In genomic region chr9:36166150-36166927, GRCh38 we compare ENCODE assay signal across 8 cellular contexts. TPM values are rescaled to one million over a fixed set of nuclear protein-coding genes. Genes with fewer than 3 reads are reported as not detected.
DNase-seq lines count a peak whose midpoint lies in the region; ATAC-seq and TF ChIP-seq lines count a peak whose summit lies in the region.

No MANE protein-coding gene starts in this region.

- 1 to 4% methylated on average over 27 to 37 of the region's 59 CpGs for WGBS in thyroid gland, 2 donors

- H3K9ac ChIP-seq in parathyroid adenoma, result no peak overlapping the region

- no peak overlapping the region for H3K27ac Mint-ChIP-seq in activated naive CD4-positive, alpha-beta T cell treated with anti-CD3 and anti-CD28 coated beads, Interleukin-2, amount 50 U/mL, for 72 hours

- DNase-seq in DMS114 treated with DMSO at 0.1 percent for 48 hours (lab: John Stamatoyannopoulos, UW; ENCODE audit: unreplicated experiment) (peak; percentile 66), LoVo (ENCODE audit: low spot score) (peak; percentile 82), cardiac septum (ENCODE audit: low spot score) (peak; percentile 94), thyroid gland (peak; percentile 74 to 76)
- peak; percentile 90 to 93 for DNase-seq in activated naive CD4-positive, alpha-beta T cell treated with anti-CD3 and anti-CD28 coated beads, Interleukin-2, amount 50 U/mL, for 72 hours (ENCODE audit: low spot score in 2 of 2)

- H3K27me3 ChIP-seq in parathyroid adenoma (ENCODE audit: control insufficient read depth, insufficient read depth, low read length) (no peaks in the 10 kb centered on the region), thyroid gland (no peaks in the 10 kb centered on the region)

- ATAC-seq in GM21737 (IDR thresholded peaks at IDR 0.05; ENCODE audit: unreplicated experiment) (peak; percentile 98), SK-N-SH treated with all-trans-retinoic acid at 6 μM for 48 hours (peak; percentile 95)
- peak; percentile 97 to 98 for ATAC-seq in activated naive CD4-positive, alpha-beta T cell treated with anti-CD3 and anti-CD28 coated beads, Interleukin-2, amount 50 U/mL, for 72 hours

- H3K4me1 ChIP-seq in parathyroid adenoma (no peaks in the 10 kb centered on the region), thyroid gland (peaks cover 8 to 26% of the 10 kb centered on the region in 2 donors)

- H3K4me2 ChIP-seq in parathyroid adenoma (ENCODE audit: low read length), result peak overlapping the region; percentile 55

- intact Hi-C loops in cardiac septum (cut with DNase I), result loop anchor here (1.0 to 10.0 kb wide), 2 partner anchors 63 to 212 kb away; partner anchors contain the start of gene OR2S2
- intact Hi-C loops in thyroid gland (cut with DNase I), result loop anchor here (2.0 to 10.0 kb wide), 2 partner anchors 64 to 212 kb away; partner anchors contain the start of gene OR2S2

- no peak overlapping the region for H3K4me3 ChIP-seq in parathyroid adenoma (ENCODE audit: low read depth, low read length)
- peak overlapping the region in 2 of 3 donors; percentile 11 to 35 for H3K4me3 ChIP-seq in thyroid gland (replicated peaks in 1 of 3)

- no peaks in the 10 kb centered on the region for H3K9me3 Mint-ChIP-seq in activated naive CD4-positive, alpha-beta T cell treated with anti-CD3 and anti-CD28 coated beads, Interleukin-2, amount 50 U/mL, for 72 hours

- H3K27ac ChIP-seq in parathyroid adenoma, result no peak overlapping the region
- H3K27ac ChIP-seq in thyroid gland, result peak overlapping the region in 2 of 3 donors; percentile 24 to 57

- H3K36me3 Mint-ChIP-seq in activated naive CD4-positive, alpha-beta T cell treated with anti-CD3 and anti-CD28 coated beads, Interleukin-2, amount 50 U/mL, for 72 hours, result no peaks in the 10 kb centered on the region

- peak overlapping the region; percentile 74 for H2AFZ ChIP-seq in parathyroid adenoma

- no peaks in the 10 kb centered on the region for H3K79me2 ChIP-seq in parathyroid adenoma

- H3K9me3 ChIP-seq in parathyroid adenoma (ENCODE audit: control insufficient read depth, low read length) (no peaks in the 10 kb centered on the region), thyroid gland (no peaks in the 10 kb centered on the region)

- no peak for TF ChIP-seq POLR2A in thyroid gland (IDR thresholded peaks at IDR 0.05)

- TF ChIP-seq CTCF in parathyroid adenoma (IDR thresholded peaks at IDR 0.05) (peak; percentile 78), thyroid gland (IDR thresholded peaks at IDR 0.05) (peak; percentile 82 to 95 (median 92))

- no peaks in the 10 kb centered on the region for H3K36me3 ChIP-seq in parathyroid adenoma (ENCODE audit: control insufficient read depth, insufficient read depth, low read length)
- H3K36me3 ChIP-seq in thyroid gland, result no peaks in the 10 kb centered on the region

TF ChIP-seq in SK-N-SH treated with all-trans-retinoic acid at 6 μM for 48 hours, 23 proteins besides CTCF, POLR2A, EP300 and RAD21:
- TF ChIP-seq PATZ1 (CRISPR knock-in tag; IDR thresholded peaks at IDR 0.05; ENCODE audit: borderline replicate concordance) (peak; percentile 51; the same call in 1 of the 2 replicates), RARB (CRISPR knock-in tag; IDR thresholded peaks at IDR 0.05) (no peak), CSDC2 (CRISPR knock-in tag; IDR thresholded peaks at IDR 0.05) (no peak)

RNA-seq across cellular contexts. Expression of gene CCIN, which starts 2.8 kb away (rescaled TPM):
- total RNA-seq in activated naive CD4-positive, alpha-beta T cell treated with anti-CD3 and anti-CD28 coated beads, Interleukin-2, amount 50 U/mL, for 72 hours, result not detected
- total RNA-seq in cardiac septum (0.16 TPM), thyroid gland (under 1 TPM in 1 of 4 donors, not detected in 3; 0.40 TPM)

RNA-seq across cellular contexts. Expression of gene CLTA, which starts 24.4 kb away (rescaled TPM):
- total RNA-seq in activated naive CD4-positive, alpha-beta T cell treated with anti-CD3 and anti-CD28 coated beads, Interleukin-2, amount 50 U/mL, for 72 hours, result 100 to 1,000 TPM in 1 of 2 donors, 10 to 100 TPM in 1; 77.0 to 127 TPM
- total RNA-seq in cardiac septum (58.3 TPM), thyroid gland (100 to 1,000 TPM; 215 to 373 (median 259) TPM)

RNA-seq across cellular contexts. Expression of gene GLIPR2, which starts 29.8 kb away (rescaled TPM):
- 10 to 100 TPM in 1 of 2 donors, 1 to 10 TPM in 1; 4.0 to 17.0 TPM for total RNA-seq in activated naive CD4-positive, alpha-beta T cell treated with anti-CD3 and anti-CD28 coated beads, Interleukin-2, amount 50 U/mL, for 72 hours
- total RNA-seq in cardiac septum, result 6.6 TPM
- total RNA-seq in thyroid gland, result 10 to 100 TPM; 15.6 to 25.1 (median 20.4) TPM
